33 cellular contexts compared by ENCODE assay signal in the genomic region with DNA sequence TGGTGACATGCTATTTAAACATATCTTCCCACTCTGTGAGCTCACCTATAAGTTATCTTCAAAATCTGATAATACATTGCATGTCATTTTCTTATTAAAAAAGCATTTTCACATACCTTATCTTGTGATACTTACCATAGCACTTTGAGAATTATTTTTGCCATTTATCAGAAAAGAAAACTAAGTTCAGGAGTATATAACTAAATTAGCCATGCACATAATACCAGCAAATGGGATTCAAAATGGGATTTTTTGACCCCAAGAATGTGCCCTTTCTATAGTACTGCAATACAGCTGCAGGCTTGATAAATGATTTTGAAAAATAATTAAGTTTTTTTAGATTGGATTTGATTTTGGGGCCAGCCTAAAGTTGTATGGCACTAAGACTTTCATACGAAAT. TPM values are rescaled to one million over a fixed set of nuclear protein-coding genes. Genes with fewer than 3 reads are reported as not detected.
DNase-seq lines count a peak whose midpoint lies in the region; ATAC-seq, FAIRE-seq and TF ChIP-seq lines count a peak whose summit lies in the region.
"Had no signal": no experiment of that assay in that cellular context is flagged by ENCODE, and none has a peak within 500 bp of the region (broad histone marks: within the 10 kb centered on the region; RNA-seq: fewer than 3 reads in every experiment).

No MANE protein-coding gene starts in this region.

- H3K9me3 ChIP-seq in SK-N-SH (no peaks in the 10 kb centered on the region), RWPE2 (ENCODE audit: severe bottlenecking) (no peaks in the 10 kb centered on the region)
- H3K9me3 ChIP-seq: A549; BE2C; BLaER1; BLaER1 treated with 17β-estradiol and CSF1 and Interleukin-3, amounts not matched to agents 10 nM and 100 nM; Caco-2 had no signal

- H3K36me3 ChIP-seq in SK-N-SH (replicated peaks in 1 of 2; ENCODE audit: control insufficient read depth in 1 of 2, insufficient read depth in 2 of 2, low read length in 1 of 2), result no peaks in the 10 kb centered on the region
- no peaks in the 10 kb centered on the region for H3K36me3 ChIP-seq in RWPE2 (ENCODE audit: low read depth)
- H3K36me3 ChIP-seq: BE2C had no signal

- CTCF ChIA-PET in SK-N-SH (lab: Yijun Ruan, JAX), result interaction anchor here (1.4 to 1.7 kb wide), 2 partner anchors 13 to 20 kb away, joined by 4 to 5 read pairs; no protein-coding TSS in a partner anchor

- WGBS in SK-N-SH (ENCODE audit: low lambda C conversion rate), result 91% methylated on average over 1 of the region's 1 CpG

- H3K9ac ChIP-seq in SK-N-SH, result no peak overlapping the region
- H3K9ac ChIP-seq: BLaER1; BLaER1 treated with 17β-estradiol and CSF1 and Interleukin-3, amounts not matched to agents 10 nM and 100 nM had no signal

- H3K4me2 ChIP-seq in SK-N-SH, result no peak overlapping the region
- H3K4me2 ChIP-seq: A549; BLaER1; BLaER1 treated with 17β-estradiol and CSF1 and Interleukin-3, amounts not matched to agents 10 nM and 100 nM had no signal

- H3K27me3 ChIP-seq in SK-N-SH (ENCODE audit: insufficient read depth) (no peaks in the 10 kb centered on the region), RWPE2 (ENCODE audit: insufficient read depth, poor library complexity, severe bottlenecking) (no peaks in the 10 kb centered on the region)
- H3K27me3 ChIP-seq: BE2C; BLaER1; BLaER1 treated with 17β-estradiol and CSF1 and Interleukin-3, amounts not matched to agents 10 nM and 100 nM had no signal

- 0 out of 2 replicates have a peak, but pooled peaks cover 5% of the 10 kb centered on the region for H3K79me2 ChIP-seq in SK-N-SH (ENCODE audit: insufficient read depth)

- H3K27ac ChIP-seq in SK-N-SH (ENCODE audit: low read depth in 2 of 2, low read length in 1 of 2), result no peak overlapping the region
- H3K27ac ChIP-seq in RWPE2 (ENCODE audit: poor library complexity, severe bottlenecking), result peak overlapping the region; percentile 81
- H3K27ac ChIP-seq: 22Rv1; A549; BLaER1; BLaER1 treated with 17β-estradiol and CSF1 and Interleukin-3, amounts not matched to agents 10 nM and 100 nM; C4-2B had no signal

- TF ChIP-seq CTCF in SK-N-SH (IDR thresholded peaks at IDR 0.05) (no peak), RWPE2 (IDR thresholded peaks at IDR 0.05; ENCODE audit: poor library complexity, severe bottlenecking) (no peak)

- peaks cover 3% of the 10 kb centered on the region for H3F3A ChIP-seq in SK-N-SH (replicated peaks; ENCODE audit: insufficient read depth)

- no peak for TF ChIP-seq EP300 in SK-N-SH (IDR thresholded peaks at IDR 0.05; ENCODE audit: borderline replicate concordance in 1 of 2, low read depth in 1 of 2, low read length in 1 of 2)

- no peak for TF ChIP-seq RAD21 in SK-N-SH (IDR thresholded peaks at IDR 0.05; ENCODE audit: low read length)

- peak; percentile 58 for FAIRE-seq in islet of Langerhans (lab: Jason Lieb, UNC)
- FAIRE-seq: A549 had no signal

- H3K4me1 ChIP-seq in SK-N-SH (ENCODE audit: control insufficient read depth in 1 of 2, insufficient read depth in 2 of 2, low read depth in 1 of 2, low read length in 1 of 2) (peaks cover 0 to 3% of the 10 kb centered on the region in 2 experiments; a peak in 1 of 4 replicates), RWPE2 (ENCODE audit: insufficient read depth, poor library complexity, severe bottlenecking) (peaks cover 22% of the 10 kb centered on the region)
- H3K4me1 ChIP-seq: BLaER1; BLaER1 treated with 17β-estradiol and CSF1 and Interleukin-3, amounts not matched to agents 10 nM and 100 nM; Caco-2 had no signal

- POLR2A ChIA-PET in SK-N-SH (lab: Yijun Ruan, JAX), result no interaction called here

- H2AFZ ChIP-seq in SK-N-SH (ENCODE audit: low read depth), result no peak overlapping the region

- DNase-seq in SK-N-SH (no peak), RWPE2 (ENCODE audit: low spot score) (no peak), SK-N-DZ (ENCODE audit: low spot score) (peak; percentile 94), iPS-NIHi11 (ENCODE audit: low spot score) (no peak), HuH-7 (ENCODE audit: low spot score) (no peak), medulla oblongata (ENCODE audit: extremely low spot score) (no peak)
- DNase-seq: 8988T; ACHN; AML-193; BE2C; C1 segment of cervical spinal cord; Caco-2; Calu3; CD4-positive, alpha-beta memory T cell; CD4-positive, alpha-beta T cell; CD4-positive, CD25-positive, alpha-beta regulatory T cell; CD8-positive, alpha-beta memory T cell; CD8-positive, alpha-beta T cell; COR-L47; DMS 273 treated with DMSO at 0.1 percent for 48 hours; DMS153; DMS53; DMS79; DMS79 treated with DMSO at 0.1 percent for 48 hours; DND-41; EL had no signal

- H3K9me2 ChIP-seq in SK-N-SH, result no peaks in the 10 kb centered on the region

- ATAC-seq in SK-N-SH treated with all-trans-retinoic acid at 6 μM for 48 hours (no peak), RWPE2 (ENCODE audit: low read depth) (no peak)
- ATAC-seq: A549; CD8-positive, alpha-beta T cell had no signal

- H4K20me1 ChIP-seq in SK-N-SH (ENCODE audit: insufficient read depth), result no peaks in the 10 kb centered on the region
- H4K20me1 ChIP-seq: BLaER1; BLaER1 treated with 17β-estradiol and CSF1 and Interleukin-3, amounts not matched to agents 10 nM and 100 nM had no signal

- no peak overlapping the region for H3K4me3 ChIP-seq in SK-N-SH (ENCODE audit: low read depth in 2 of 2, low read length in 1 of 2)
- H3K4me3 ChIP-seq in RWPE2 (ENCODE audit: severe bottlenecking), result no peak overlapping the region
- H3K4me3 ChIP-seq: A549; BLaER1; BLaER1 treated with 17β-estradiol and CSF1 and Interleukin-3, amounts not matched to agents 10 nM and 100 nM had no signal

TF ChIP-seq in SK-N-SH treated with all-trans-retinoic acid at 6 μM for 48 hours, 23 proteins besides CTCF, POLR2A, EP300 and RAD21 (continues in another document):
- no peak for TF ChIP-seq ZC3H10 (CRISPR knock-in tag; IDR thresholded peaks at IDR 0.05)
- no peak for TF ChIP-seq OSR1 (CRISPR knock-in tag; IDR thresholded peaks at IDR 0.05)
- TF ChIP-seq ZNF70 (CRISPR knock-in tag; IDR thresholded peaks at IDR 0.05), result no peak
- no peak for TF ChIP-seq PPARA (CRISPR knock-in tag; IDR thresholded peaks at IDR 0.05; ENCODE audit: borderline replicate concordance)
- no peak for TF ChIP-seq ZFP3 (CRISPR knock-in tag; IDR thresholded peaks at IDR 0.05)
- no peak for TF ChIP-seq ZNF8 (CRISPR knock-in tag; IDR thresholded peaks at IDR 0.05)
- TF ChIP-seq BACH2 (CRISPR knock-in tag; IDR thresholded peaks at IDR 0.05; ENCODE audit: borderline replicate concordance), result no peak
- TF ChIP-seq ISL1 (CRISPR knock-in tag; IDR thresholded peaks at IDR 0.05), result peak; percentile 94
- TF ChIP-seq TCF4 (CRISPR knock-in tag; IDR thresholded peaks at IDR 0.05; ENCODE audit: borderline replicate concordance), result peak; percentile 64; the same call in 1 of the 2 replicates
- TF ChIP-seq, protein P1, sequence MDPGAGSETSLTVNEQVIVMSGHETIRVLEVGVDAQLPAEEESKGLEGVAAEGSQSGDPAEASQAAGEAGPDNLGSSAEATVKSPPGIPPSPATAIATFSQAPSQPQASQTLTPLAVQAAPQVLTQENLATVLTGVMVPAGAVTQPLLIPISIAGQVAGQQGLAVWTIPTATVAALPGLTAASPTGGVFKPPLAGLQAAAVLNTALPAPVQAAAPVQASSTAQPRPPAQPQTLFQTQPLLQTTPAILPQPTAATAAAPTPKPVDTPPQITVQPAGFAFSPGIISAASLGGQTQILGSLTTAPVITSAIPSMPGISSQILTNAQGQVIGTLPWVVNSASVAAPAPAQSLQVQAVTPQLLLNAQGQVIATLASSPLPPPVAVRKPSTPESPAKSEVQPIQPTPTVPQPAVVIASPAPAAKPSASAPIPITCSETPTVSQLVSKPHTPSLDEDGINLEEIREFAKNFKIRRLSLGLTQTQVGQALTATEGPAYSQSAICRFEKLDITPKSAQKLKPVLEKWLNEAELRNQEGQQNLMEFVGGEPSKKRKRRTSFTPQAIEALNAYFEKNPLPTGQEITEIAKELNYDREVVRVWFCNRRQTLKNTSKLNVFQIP (CRISPR knock-in tag; IDR thresholded peaks at IDR 0.05; ENCODE audit: borderline replicate concordance, low read depth), result no peak; the same call in 1 of the 2 replicates

TF ChIP-seq in SK-N-SH, 30 proteins besides CTCF, POLR2A, EP300 and RAD21 (continues in another document):
- no peak for TF ChIP-seq YY1 (IDR thresholded peaks at IDR 0.05; ENCODE audit: low read depth)
- no peak for TF ChIP-seq CHD2 (IDR thresholded peaks at IDR 0.05; ENCODE audit: low read length, partially characterized antibody)
- TF ChIP-seq MXI1 (IDR thresholded peaks at IDR 0.05; ENCODE audit: low read depth, low read length), result no peak
- TF ChIP-seq GABPA (IDR thresholded peaks at IDR 0.05; ENCODE audit: low read depth), result no peak
- no peak for TF ChIP-seq NRF1 (IDR thresholded peaks at IDR 0.05; ENCODE audit: low read depth, low read length)
- TF ChIP-seq, protein P2, sequence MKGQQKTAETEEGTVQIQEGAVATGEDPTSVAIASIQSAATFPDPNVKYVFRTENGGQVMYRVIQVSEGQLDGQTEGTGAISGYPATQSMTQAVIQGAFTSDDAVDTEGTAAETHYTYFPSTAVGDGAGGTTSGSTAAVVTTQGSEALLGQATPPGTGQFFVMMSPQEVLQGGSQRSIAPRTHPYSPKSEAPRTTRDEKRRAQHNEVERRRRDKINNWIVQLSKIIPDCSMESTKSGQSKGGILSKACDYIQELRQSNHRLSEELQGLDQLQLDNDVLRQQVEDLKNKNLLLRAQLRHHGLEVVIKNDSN (IDR thresholded peaks at IDR 0.05; ENCODE audit: borderline replicate concordance, low read depth), result no peak
- TF ChIP-seq, protein P3, sequence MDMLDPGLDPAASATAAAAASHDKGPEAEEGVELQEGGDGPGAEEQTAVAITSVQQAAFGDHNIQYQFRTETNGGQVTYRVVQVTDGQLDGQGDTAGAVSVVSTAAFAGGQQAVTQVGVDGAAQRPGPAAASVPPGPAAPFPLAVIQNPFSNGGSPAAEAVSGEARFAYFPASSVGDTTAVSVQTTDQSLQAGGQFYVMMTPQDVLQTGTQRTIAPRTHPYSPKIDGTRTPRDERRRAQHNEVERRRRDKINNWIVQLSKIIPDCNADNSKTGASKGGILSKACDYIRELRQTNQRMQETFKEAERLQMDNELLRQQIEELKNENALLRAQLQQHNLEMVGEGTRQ (IDR thresholded peaks at IDR 0.05; ENCODE audit: borderline replicate concordance, low read depth, low read length), result no peak

RNA-seq across cellular contexts. Expression of a gene that starts 41.2 kb away (rescaled TPM):
- 3.2 and 4.6 TPM in 2 replicates for polyA plus RNA-seq in SK-N-SH (2012; rRNA removed)
- polyA plus RNA-seq in SK-N-SH (2012; cell fraction: cytosol; rRNA removed), result 4.1 and 4.4 TPM in 2 replicates
- 1.2 and 2.9 TPM in 2 replicates for polyA plus RNA-seq in SK-N-SH (2012; cell fraction: nucleus; rRNA removed)
- 18.0 and 25.8 TPM in 2 replicates for polyA plus RNA-seq in SK-N-DZ (2014; cell fraction: cytosol; rRNA removed)
- 13.8 and 16.7 TPM in 2 replicates for polyA plus RNA-seq in SK-N-DZ (2014; cell fraction: nucleus; rRNA removed)
- polyA plus RNA-seq: CD4-positive, alpha-beta memory T cell; CD8-positive, alpha-beta memory T cell had no signal
